10 cellular contexts compared by ENCODE assay signal in genomic region chr7:106050002-106050742, GRCh38.
DNase-seq lines count a peak whose midpoint lies in the region; ATAC-seq and TF ChIP-seq lines count a peak whose summit lies in the region.
"Had no signal": no experiment of that assay in that cellular context is flagged by ENCODE, and none has a peak within 500 bp of the region (broad histone marks: within the 10 kb centered on the region; RNA-seq: fewer than 3 reads in every experiment).

No MANE protein-coding gene starts in this region.

- 72% methylated on average over 13 of the region's 13 CpGs; no CpG with 5 or more reads in 1 of the 2 donors for WGBS in transverse colon (ENCODE audit: low coverage in 1 of 2), 2 donors

- H3K27ac ChIP-seq in SU-DHL-6 (ENCODE audit: low read depth, low read length) (peak overlapping the region; percentile 97), transverse colon (peak overlapping the region; percentile 2 to 62 (median 43))

- no peak for TF ChIP-seq POLR2A in transverse colon (IDR thresholded peaks at IDR 0.05)

- peak overlapping the region; percentile 70 for H3K9ac ChIP-seq in SU-DHL-6 (ENCODE audit: low read length)

- intact Hi-C loops in transverse colon (cut with DNase I; ENCODE audit: low total_unique reads), result no loop called here

- H3K4me3 ChIP-seq in SU-DHL-6 (ENCODE audit: insufficient read depth, low read length, poor library complexity, severe bottlenecking) (peak overlapping the region; percentile 8), transverse colon (no peak overlapping the region)

- ATAC-seq in HG03432 (IDR thresholded peaks at IDR 0.05; ENCODE audit: unreplicated experiment), result no peak
- no peak for ATAC-seq in activated CD4-positive, CD25-positive, alpha-beta regulatory T cell treated with anti-CD3 and anti-CD28 coated beads, Interleukin-2, amount 50 U/mL, for 24 hours
- ATAC-seq: activated CD4-positive, alpha-beta T cell treated with anti-CD3 and anti-CD28 coated beads for 36 hours had no signal

- peak overlapping the region; percentile 70 for H3K4me2 ChIP-seq in SU-DHL-6 (ENCODE audit: low read depth, low read length, poor library complexity, severe bottlenecking)

- peak overlapping the region; percentile 2 for H2AFZ ChIP-seq in SU-DHL-6 (ENCODE audit: low read depth, low read length, severe bottlenecking)

- H3F3A ChIP-seq in SU-DHL-6 (ENCODE audit: insufficient read depth), result peaks cover 74% of the 10 kb centered on the region

- no peaks in the 10 kb centered on the region for H3K9me2 ChIP-seq in SU-DHL-6 (replicated peaks; ENCODE audit: insufficient read depth, low read length)

- H4K20me1 ChIP-seq in SU-DHL-6 (ENCODE audit: low read depth, low read length), result no peaks in the 10 kb centered on the region

- H3K27me3 ChIP-seq in SU-DHL-6 (ENCODE audit: low read length) (no peaks in the 10 kb centered on the region), transverse colon (no peaks in the 10 kb centered on the region)

- DNase-seq in DMS53 (lab: John Stamatoyannopoulos, UW) (peak; percentile 27), DMS53 treated with DMSO at 0.1 percent for 48 hours (lab: John Stamatoyannopoulos, UW; ENCODE audit: unreplicated experiment) (no peak), iPS-NIHi7 (ENCODE audit: extremely low spot score) (peak; percentile 60), transverse colon (no peak), kidney tubule cell (ENCODE audit: low spot score) (no peak)
- DNase-seq: activated CD4-positive, alpha-beta T cell treated with anti-CD3 and anti-CD28 coated beads for 36 hours; NCI-H1105 had no signal

- in situ Hi-C loops in transverse colon (cut with MboI; ENCODE audit: low pct_ligation_motif_present in 1 of 4, low pct_unique_long_range_greater_than_20kb in 1 of 4, low sequenced_read_pairs in 3 of 4), result loop anchor here in 1 of 4 donors (5.0 kb wide), 1 partner anchor 102 kb away; no protein-coding TSS in a partner anchor

- peaks cover 0 to 2% (median 0%) of the 10 kb centered on the region in 4 donors for H3K4me1 ChIP-seq in transverse colon

- peaks cover 10% of the 10 kb centered on the region; the same call in 1 of the 2 replicates for H3K79me2 ChIP-seq in SU-DHL-6 (ENCODE audit: insufficient read depth, low read length)

- no peak for TF ChIP-seq CTCF in SU-DHL-6 (IDR thresholded peaks at IDR 0.05; ENCODE audit: insufficient read depth, low read length, poor library complexity, severe bottlenecking)
- peak in 1 of 5 experiments; percentile 5 for TF ChIP-seq CTCF in transverse colon (IDR thresholded peaks at IDR 0.05)

- H3K9me3 ChIP-seq in SU-DHL-6 (ENCODE audit: insufficient read depth, low read length) (no peaks in the 10 kb centered on the region), transverse colon (no peaks in the 10 kb centered on the region)

- TF ChIP-seq EP300 in transverse colon (IDR thresholded peaks at IDR 0.05; ENCODE audit: low read depth), result no peak

- H3K36me3 ChIP-seq in SU-DHL-6 (ENCODE audit: low read length) (no peaks in the 10 kb centered on the region), transverse colon (no peaks in the 10 kb centered on the region)

Comparison
In these comparisons a context has a peak if more than half of its experiments do, and no peak if none do; other contexts are left out.
1. DNase-seq: peak in DMS53 (single experiment) and iPS-NIHi7 (single experiment); none in DMS53 treated with DMSO at 0.1 percent for 48 hours (single experiment), transverse colon (single experiment) and kidney tubule cell (single experiment).